In the genomic region with DNA sequence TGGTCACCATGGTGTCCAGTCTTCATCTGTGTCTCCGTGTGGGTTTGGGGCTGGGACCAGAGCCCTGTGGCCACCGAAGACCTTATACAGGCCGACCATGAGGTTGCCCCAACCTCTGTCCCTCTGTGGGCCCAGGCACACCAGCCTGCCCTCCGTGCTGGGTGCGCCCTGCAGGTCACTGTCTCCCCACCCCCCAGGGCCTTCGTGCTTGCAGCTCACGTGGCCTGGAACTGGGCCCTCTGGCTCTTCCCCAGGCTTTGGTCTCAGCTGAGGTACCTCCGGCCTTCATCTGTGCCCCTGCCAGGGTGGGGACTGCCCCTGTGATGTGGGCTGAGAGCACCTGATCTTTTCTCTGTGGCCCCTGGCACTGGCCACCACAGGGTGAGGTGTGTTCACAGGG, we compare ENCODE assay signal across 17 cellular contexts.
A peak's percentile ranks its signal among the peaks of the same experiment; 100 is the strongest.
DNase-seq lines count a peak whose midpoint lies in the region; ATAC-seq and TF ChIP-seq lines count a peak whose summit lies in the region.
"Had no signal": no experiment of that assay in that cellular context is flagged by ENCODE, and none has a peak within 500 bp of the region (broad histone marks: within the 10 kb centered on the region; RNA-seq: fewer than 3 reads in every experiment).

No MANE protein-coding gene starts in this region.

- peak; percentile 70 for ATAC-seq in left lobe of liver
- ATAC-seq in gastrocnemius medialis = peak; percentile 3 to 17
- no peak for ATAC-seq in left colon
- ATAC-seq: A549, PC-3 had no signal

- H3K4me3 ChIP-seq in Caco-2 (ENCODE audit: low read depth, low read length) (no peak overlapping the region), gastrocnemius medialis (no peak overlapping the region), spleen (no peak overlapping the region)
- H3K4me3 ChIP-seq: A549 had no signal

- no TSS peak for BruUV-seq in Caco-2 (replicated peaks; lab: Mats Ljungman, UMichigan)

- POLR2A ChIA-PET in Caco-2 (lab: Charles Lee) = no interaction called here

- H3K9me3 ChIP-seq in Caco-2 (no peaks in the 10 kb centered on the region), gastrocnemius medialis (no peaks in the 10 kb centered on the region), spleen (no peaks in the 10 kb centered on the region)
- H3K9me3 ChIP-seq: A549 had no signal

- TF ChIP-seq POLR2A in gastrocnemius medialis (IDR thresholded peaks at IDR 0.05) (peak in 1 of 2 donors; percentile 55), spleen (IDR thresholded peaks at IDR 0.05) (no peak)

- H3K4me3 Mint-ChIP-seq in Caco-2 (ENCODE audit: unreplicated experiment) = no peak overlapping the region

- H3K27me3 ChIP-seq in Caco-2 (replicated peaks; ENCODE audit: control insufficient read depth, insufficient read depth, low read length) (no peaks in the 10 kb centered on the region), gastrocnemius medialis (no peaks in the 10 kb centered on the region), spleen (replicated peaks in 1 of 7) (no peaks in the 10 kb centered on the region)

- no peaks in the 10 kb centered on the region for H3K27me3 Mint-ChIP-seq in Caco-2 (ENCODE audit: insufficient read depth, unreplicated experiment)

- peaks cover 4% of the 10 kb centered on the region; the same call in 1 of the 2 replicates for H3K36me3 ChIP-seq in Caco-2 (ENCODE audit: control insufficient read depth, insufficient read depth, low read length)
- H3K36me3 ChIP-seq in gastrocnemius medialis = peaks cover 0 to 11% of the 10 kb centered on the region in 2 donors
- peaks cover 0 to 100% (median 26%) of the 10 kb centered on the region in 6 donors for H3K36me3 ChIP-seq in spleen

- in situ Hi-C loops in gastrocnemius medialis (cut with MboI; ENCODE audit: low sequenced_read_pairs in 4 of 4) = no loop called here

- intact Hi-C loops in Caco-2 (cut with micrococcal nuclease; ENCODE audit: unreplicated experiment) = no loop called here
- intact Hi-C loops in gastrocnemius medialis (cut with DNase I; ENCODE audit: low total_unique reads) = no loop called here
- intact Hi-C loops in left colon (cut with DNase I, micrococcal nuclease) = no loop called here
- intact Hi-C loops in spleen (cut with DNase I; ENCODE audit: low total_unique reads) = no loop called here

- H3K4me1 Mint-ChIP-seq in Caco-2 (ENCODE audit: low read depth, unreplicated experiment) = no peaks in the 10 kb centered on the region

- H3K4me1 ChIP-seq in Caco-2 = no peaks in the 10 kb centered on the region
- peaks cover 75 to 87% of the 10 kb centered on the region in 2 donors for H3K4me1 ChIP-seq in gastrocnemius medialis
- peaks cover 0 to 87% (median 33%) of the 10 kb centered on the region in 6 donors for H3K4me1 ChIP-seq in spleen

- TF ChIP-seq CTCF in Caco-2 (IDR thresholded peaks at IDR 0.05; ENCODE audit: insufficient read depth in 1 of 2, low read depth in 1 of 2, low read length in 1 of 2, severe bottlenecking in 1 of 2, unreplicated experiment in 1 of 2) (no peak), gastrocnemius medialis (IDR thresholded peaks at IDR 0.05 in 4 of 5, conservative IDR thresholded peaks at IDR 0.05 in 1 of 5) (no peak), spleen (IDR thresholded peaks at IDR 0.05 in 8 of 11, conservative IDR thresholded peaks at IDR 0.05 in 3 of 11) (no peak)

- H3K9me3 Mint-ChIP-seq in Caco-2 (ENCODE audit: unreplicated experiment) = no peaks in the 10 kb centered on the region

- peak overlapping the region; percentile 41 for H3K27ac ChIP-seq in cingulate gyrus (ENCODE audit: low read depth, low read length)
- peak overlapping the region; percentile 90 to 98 (median 98) for H3K27ac ChIP-seq in gastrocnemius medialis
- H3K27ac ChIP-seq in spleen = peak overlapping the region in 2 of 8 donors; percentile 14 to 24

- H3K27ac Mint-ChIP-seq in Caco-2 (ENCODE audit: unreplicated experiment) = peak overlapping the region; percentile 72

- peaks cover 59% of the 10 kb centered on the region for H3K36me3 Mint-ChIP-seq in Caco-2 (ENCODE audit: insufficient read depth, unreplicated experiment)

- DNase-seq in Caco-2 (no peak), left lobe of liver (ENCODE audit: low spot score) (peak; percentile 94), gastrocnemius medialis (peak in 1 of 2 donors; percentile 82), left colon (no peak), DMS53 treated with DMSO at 0.1 percent for 48 hours (lab: John Stamatoyannopoulos, UW; ENCODE audit: unreplicated experiment) (no peak), NCI-H146 (lab: John Stamatoyannopoulos, UW) (no peak), spleen (no peak)
- DNase-seq: GF-D8, GOT3, KBM-7, MV-4-11, NCI-H1417 treated with DMSO at 0.1 percent for 48 hours, NCI-H2029 treated with DMSO at 0.1 percent for 48 hours, NCI-H748 treated with DMSO at 0.1 percent for 48 hours, PC-3 had no signal

- WGBS in spleen, 5 donors = 67 to 91% (median 78%) methylated on average over 5 to 8 of the region's 8 CpGs

- CTCF ChIA-PET in Caco-2 (lab: Charles Lee) = no interaction called here
